In genomic region chr2:160477032-160477431, GRCh38 we compare ENCODE assay signal across 18 cellular contexts.
"Had no signal": no experiment of that assay in that cellular context is flagged by ENCODE, and none has a peak within 500 bp of the region (broad histone marks: within the 10 kb centered on the region; RNA-seq: fewer than 3 reads in every experiment).

No MANE protein-coding gene starts in this region.

- DNase-seq: activated CD4-positive, alpha-beta memory T cell treated with anti-CD3 and anti-CD28 coated beads for 36 hours; activated gamma-delta T cell treated with Interleukin-2 at 50 U/mL for 16 hours; activated T-cell treated with anti-CD3 and anti-CD28 coated beads, Interleukin-2, amount 50 U/mL, for 48 hours; adrenal gland; dermis blood vessel endothelial cell; endodermal cell; erythroblast; hypothalamus; left cardiac atrium; lower lobe of right lung; naive thymus-derived CD8-positive, alpha-beta T cell; psoas muscle; right lobe of liver; SK-N-SH; stimulated activated CD4-positive, alpha-beta T cell treated with anti-CD3 and anti-CD28 coated beads, Interleukin-2, amount 100 ng/mL, for 24 hours; stimulated activated naive CD4-positive, alpha-beta T cell treated with Interleukin-2 at 50 U/mL for 16 hours had no signal

- H3K4me3 ChIP-seq: adrenal gland, lower lobe of right lung, psoas muscle, right lobe of liver had no signal

- H3K36me3 Mint-ChIP-seq: activated CD4-positive, alpha-beta memory T cell treated with anti-CD3 and anti-CD28 coated beads for 36 hours; brain had no signal

- H3K9ac ChIP-seq: SK-N-SH had no signal

- H3K9me3 Mint-ChIP-seq: activated CD4-positive, alpha-beta memory T cell treated with anti-CD3 and anti-CD28 coated beads for 36 hours; brain; endodermal cell; naive thymus-derived CD8-positive, alpha-beta T cell had no signal

- H3K4me2 ChIP-seq: SK-N-SH had no signal

- H3K36me3 ChIP-seq: adrenal gland, lower lobe of right lung, right lobe of liver had no signal

- H3K9me3 ChIP-seq: lower lobe of right lung, psoas muscle, right lobe of liver, SK-N-SH had no signal

- H3K27me3 ChIP-seq: adrenal gland, right lobe of liver had no signal

- H3K27me3 Mint-ChIP-seq: activated CD4-positive, alpha-beta memory T cell treated with anti-CD3 and anti-CD28 coated beads for 36 hours; naive thymus-derived CD8-positive, alpha-beta T cell; type B pancreatic cell had no signal

- H3K4me3 Mint-ChIP-seq: activated CD4-positive, alpha-beta memory T cell treated with anti-CD3 and anti-CD28 coated beads for 36 hours; brain; endodermal cell; naive thymus-derived CD8-positive, alpha-beta T cell; type B pancreatic cell had no signal

- H3K27ac ChIP-seq: adrenal gland, lower lobe of right lung, psoas muscle, right lobe of liver had no signal

- ATAC-seq: left cardiac atrium; lower lobe of right lung; naive thymus-derived CD8-positive, alpha-beta T cell; psoas muscle; right lobe of liver had no signal

- H3K27ac Mint-ChIP-seq: activated CD4-positive, alpha-beta memory T cell treated with anti-CD3 and anti-CD28 coated beads for 36 hours; brain; endodermal cell; type B pancreatic cell had no signal
